Comparison of ENCODE assay signal across 9 cellular contexts in the genomic region with DNA sequence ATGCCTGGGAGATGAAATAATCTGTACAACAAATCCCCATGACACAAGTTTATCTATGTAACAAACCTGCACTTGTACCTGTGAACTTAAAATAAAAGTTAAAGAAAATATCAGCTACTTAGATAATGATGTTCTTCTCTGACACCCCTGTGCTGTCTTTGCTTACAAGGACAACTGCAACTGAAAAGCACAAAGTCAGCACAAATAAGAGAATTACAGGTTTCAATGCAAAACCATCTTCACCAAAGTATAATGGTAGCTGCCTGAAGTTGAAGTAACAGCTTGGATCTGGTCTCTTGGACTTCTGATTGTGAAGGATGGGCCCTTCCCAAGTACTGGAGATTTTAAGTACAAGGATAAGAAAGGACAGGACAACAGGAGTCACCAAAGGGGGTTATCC. TPM values are rescaled to one million over a fixed set of nuclear protein-coding genes. Genes with fewer than 3 reads are reported as not detected.
"Had no signal": no experiment of that assay in that cellular context is flagged by ENCODE, and none has a peak within 500 bp of the region (broad histone marks: within the 10 kb centered on the region; RNA-seq: fewer than 3 reads in every experiment).

No MANE protein-coding gene starts in this region.

- H3K36me3 Mint-ChIP-seq: IgD-negative memory B cell had no signal

- H3K27ac ChIP-seq: HL-60 had no signal

- H3K4me3 Mint-ChIP-seq: GM23338, H9, IgD-negative memory B cell had no signal

- H3K27ac Mint-ChIP-seq: GM23338, H9, IgD-negative memory B cell had no signal

- H3K4me3 ChIP-seq: GM23338 had no signal

- H2AFZ ChIP-seq: GM23338 had no signal

- DNase-seq: H9, HCEC 1CT, KG1 had no signal

- H3K9me3 Mint-ChIP-seq: GM23338, H9 had no signal

- ATAC-seq: GM23338 had no signal

- H3K4me2 ChIP-seq: GM23338 had no signal

- FAIRE-seq: H1, H54 had no signal

- H3K4me1 Mint-ChIP-seq: IgD-negative memory B cell had no signal

RNA-seq across cellular contexts. Expression of a gene that starts 45.6 kb away (rescaled TPM):
- total RNA-seq: HT1080 had no signal
